Comparison of ENCODE assay signal across 7 cellular contexts in genomic region chr17:17236295-17237025, GRCh38. TPM values are rescaled to one million over a fixed set of nuclear protein-coding genes. Genes with fewer than 3 reads are reported as not detected.
DNase-seq lines count a peak whose midpoint lies in the region; ATAC-seq and TF ChIP-seq lines count a peak whose summit lies in the region.

No MANE protein-coding gene starts in this region.

- H3K27me3 ChIP-seq in PC-9 (ENCODE audit: insufficient read depth, low read depth) (no peaks in the 10 kb centered on the region), lower lobe of right lung (ENCODE audit: low read depth) (no peaks in the 10 kb centered on the region), thymus (ENCODE audit: control insufficient read depth, insufficient read depth) (no peaks in the 10 kb centered on the region)

- ATAC-seq in HG02870 (IDR thresholded peaks at IDR 0.05; ENCODE audit: unreplicated experiment) (peak; percentile 23), lower lobe of right lung (peak; percentile 51 to 65), GM19324 (IDR thresholded peaks at IDR 0.05; ENCODE audit: low FRiP score, unreplicated experiment) (no peak)

- POLR2A ChIA-PET in PC-9 (lab: Charles Lee; ENCODE audit: unreplicated experiment), result no interaction called here

- intact Hi-C loops in PC-9 (cut with micrococcal nuclease; ENCODE audit: unreplicated experiment) (no loop called here), lower lobe of right lung (cut with DNase I) (no loop called here)

- peak overlapping the region; percentile 96 for H2AFZ ChIP-seq in PC-9

- H3F3A ChIP-seq in PC-9 (ENCODE audit: insufficient read depth, low read depth), result 0 out of 2 replicates have a peak, but pooled peaks cover 5% of the 10 kb centered on the region

- peak overlapping the region; percentile 54 for H3K4me3 ChIP-seq in GM12864 (ENCODE audit: low read depth, low read length)
- peak overlapping the region; percentile 87 for H3K4me3 ChIP-seq in PC-9
- peak overlapping the region; percentile 100 for H3K4me3 ChIP-seq in lower lobe of right lung
- peak overlapping the region; percentile 78 for H3K4me3 ChIP-seq in thymus (ENCODE audit: low read length)

- TSS peak; percentile 71 for BruUV-seq in PC-9 (replicated peaks; lab: Mats Ljungman, UMichigan)

- peaks cover 37% of the 10 kb centered on the region for H4K20me1 ChIP-seq in PC-9 (ENCODE audit: insufficient read depth)

- H3K36me3 ChIP-seq in PC-9 (ENCODE audit: low read depth) (0 out of 2 replicates have a peak, but pooled peaks cover 8% of the 10 kb centered on the region), lower lobe of right lung (peaks cover 17% of the 10 kb centered on the region), thymus (ENCODE audit: control insufficient read depth, insufficient read depth) (peaks cover 8% of the 10 kb centered on the region)

- no peak for TF ChIP-seq CTCF in GM12864 (IDR thresholded peaks at IDR 0.05; ENCODE audit: low read depth, low read length, missing control alignments)
- TF ChIP-seq CTCF in PC-9 (conservative IDR thresholded peaks at IDR 0.05), result no peak
- no peak for TF ChIP-seq CTCF in lower lobe of right lung (IDR thresholded peaks at IDR 0.05)

- H3K4me1 ChIP-seq in PC-9 (replicated peaks; ENCODE audit: insufficient read depth), result peaks cover 19% of the 10 kb centered on the region
- peaks cover 29% of the 10 kb centered on the region for H3K4me1 ChIP-seq in lower lobe of right lung
- peaks cover 12% of the 10 kb centered on the region for H3K4me1 ChIP-seq in thymus (ENCODE audit: control insufficient read depth, insufficient read depth, low read length)

- H3K27ac ChIP-seq in PC-9 (peak overlapping the region; percentile 82), cingulate gyrus (ENCODE audit: low read depth, low read length) (peak overlapping the region; percentile 100), lower lobe of right lung (peak overlapping the region; percentile 100), thymus (ENCODE audit: low read depth) (peak overlapping the region; percentile 93)

- peaks cover 41% of the 10 kb centered on the region for H3K79me2 ChIP-seq in PC-9 (ENCODE audit: low read depth)

- CTCF ChIA-PET in PC-9 (lab: Charles Lee), result no interaction called here

- no peaks in the 10 kb centered on the region for H3K9me3 ChIP-seq in PC-9 (ENCODE audit: insufficient read depth, low read depth)
- no peaks in the 10 kb centered on the region for H3K9me3 ChIP-seq in lower lobe of right lung
- H3K9me3 ChIP-seq in thymus (ENCODE audit: control insufficient read depth), result no peaks in the 10 kb centered on the region

- DNase-seq in GM12864 (ENCODE audit: low read depth), result no peak
- DNase-seq in PC-9, result peak; percentile 30 to 43
- DNase-seq in lower lobe of right lung, result no peak

- H3K4me2 ChIP-seq in PC-9, result peak overlapping the region; percentile 95

- no peaks in the 10 kb centered on the region for H3K9me2 ChIP-seq in PC-9 (ENCODE audit: insufficient read depth)

- 4% methylated on average over 31 of the region's 31 CpGs for WGBS in thymus

RNA-seq across cellular contexts. Expression of gene FLCN, which starts 0.5 kb away (rescaled TPM):
- 38.5 and 38.8 TPM in 2 replicates for total RNA-seq in PC-9 (2021)
- total RNA-seq in lower lobe of right lung, result 92.6 TPM
- 14.4 TPM for polyA plus RNA-seq in thymus

RNA-seq across cellular contexts. Expression of gene PLD6, which starts 30.3 kb away (rescaled TPM):
- total RNA-seq in PC-9 (2021), result 4.1 and 5.0 TPM in 2 replicates
- total RNA-seq in lower lobe of right lung, result 3.8 TPM
- polyA plus RNA-seq in thymus, result 3.8 TPM

RNA-seq across cellular contexts. Expression of gene COPS3, which starts 44.6 kb away (rescaled TPM):
- total RNA-seq in PC-9 (2021), result 57.7 and 87.6 TPM in 2 replicates
- total RNA-seq in lower lobe of right lung, result 50.1 TPM
- 56.6 TPM for polyA plus RNA-seq in thymus

Comparison
In these comparisons a context has a peak if more than half of its experiments do, and no peak if none do; other contexts are left out.
1. DNase-seq: peak in PC-9 (2 of 2); none in GM12864 (single experiment) and lower lobe of right lung (single experiment).
2. Peak in every context shown above with its lines, with median percentiles within 50 percentile points of each other: H3K4me3 ChIP-seq and H3K27ac ChIP-seq.